Comparison of ENCODE assay signal across 1 cellular context in the genomic region with DNA sequence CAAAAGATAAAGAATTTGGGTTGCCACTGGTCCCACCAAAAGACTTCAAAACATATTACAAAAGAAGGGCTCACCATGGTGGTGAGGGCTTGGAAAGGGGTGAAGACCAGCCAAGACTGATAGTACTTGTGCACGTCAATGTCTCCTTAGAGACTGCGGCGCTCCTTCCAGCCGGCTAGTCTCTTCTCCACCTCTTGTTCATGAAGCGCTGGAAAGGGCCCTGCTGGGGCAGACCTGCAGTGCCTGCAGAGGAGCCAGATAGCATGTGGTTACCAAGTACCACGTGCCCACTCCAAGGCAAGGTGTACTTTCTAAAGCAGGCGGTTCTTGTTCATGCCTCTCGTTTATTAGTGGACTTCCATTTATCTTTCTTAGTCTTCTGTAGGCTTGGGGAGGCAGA.
TF ChIP-seq lines count a peak whose summit lies in the region.

No MANE protein-coding gene starts in this region.

TF ChIP-seq in H1, 55 proteins besides CTCF, POLR2A, EP300 and RAD21:
- no peak for TF ChIP-seq POU5F1 (IDR thresholded peaks at IDR 0.05; ENCODE audit: low read depth, low read length)
- TF ChIP-seq, protein P1, sequence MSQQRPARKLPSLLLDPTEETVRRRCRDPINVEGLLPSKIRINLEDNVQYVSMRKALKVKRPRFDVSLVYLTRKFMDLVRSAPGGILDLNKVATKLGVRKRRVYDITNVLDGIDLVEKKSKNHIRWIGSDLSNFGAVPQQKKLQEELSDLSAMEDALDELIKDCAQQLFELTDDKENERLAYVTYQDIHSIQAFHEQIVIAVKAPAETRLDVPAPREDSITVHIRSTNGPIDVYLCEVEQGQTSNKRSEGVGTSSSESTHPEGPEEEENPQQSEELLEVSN (IDR thresholded peaks at IDR 0.05), result 0 out of 2 replicates have a peak, but pooled peaks have one; percentile 18
